17 cellular contexts compared by ENCODE assay signal in genomic region chr7:17843041-17843440, GRCh38.
"Had no signal": no experiment of that assay in that cellular context is flagged by ENCODE, and none has a peak within 500 bp of the region (broad histone marks: within the 10 kb centered on the region; RNA-seq: fewer than 3 reads in every experiment).

No MANE protein-coding gene starts in this region.

- H3K4me3 ChIP-seq: dorsolateral prefrontal cortex, left ventricle myocardium inferior, mucosa of descending colon, tibial artery, vagina had no signal

- H3K4me1 ChIP-seq: left ventricle myocardium inferior, tibial artery had no signal

- DNase-seq: activated CD4-positive, alpha-beta T cell treated with anti-CD3 and anti-CD28 coated beads, Interleukin-2, amount 50 U/mL, for 4 hours; activated CD4-positive, CD25-positive, alpha-beta regulatory T cell treated with anti-CD3 and anti-CD28 coated beads, Interleukin-2, amount 50 U/mL, for 72 hours; activated naive CD4-positive, alpha-beta T cell treated with anti-CD3 and anti-CD28 coated beads for 36 hours; dorsolateral prefrontal cortex; hippocampal formation; left ventricle myocardium inferior; mucosa of descending colon; naive thymus-derived CD4-positive, alpha-beta T cell; posterior cingulate gyrus; retina; stimulated activated CD4-positive, alpha-beta T cell treated with anti-CD3 and anti-CD28 coated beads, Interleukin-2, amount 100 ng/mL, for 48 hours; T1000; tibial artery had no signal

- H3K27ac ChIP-seq: dorsolateral prefrontal cortex, left ventricle myocardium inferior, neutrophil, tibial artery, vagina had no signal

- H3K9me3 ChIP-seq: left ventricle myocardium inferior, mucosa of descending colon, neutrophil, tibial artery, vagina had no signal

- ATAC-seq: activated T-helper 17 cell treated with anti-CD3 and anti-CD28 coated beads, Interleukin-2, amount 50 U/mL, for 72 hours; mucosa of descending colon; naive thymus-derived CD4-positive, alpha-beta T cell; stimulated activated memory B cell treated with anti-CD40 and anti-IgM and Interleukin-4, amounts not matched to agents 10 μg/mL and 1 μg/mL and 100 μg/mL, for 72 hours had no signal
